In genomic region chr5:34474573-34475021, GRCh38 we compare ENCODE assay signal across 8 cellular contexts.
DNase-seq lines count a peak whose midpoint lies in the region; ATAC-seq and TF ChIP-seq lines count a peak whose summit lies in the region.

No MANE protein-coding gene starts in this region.

- POLR2A ChIA-PET in WTC11 (lab: Charles Lee): interaction anchor here (1.9 to 2.6 kb wide), 2 partner anchors 441 to 455 kb away, joined by 9 to 16 read pairs; partner anchors contain the start of genes BRIX1, DNAJC21 and RAD1

- H4K5ac ChIP-seq in H9 (ENCODE audit: insufficient read length, low read depth, low read length): peak overlapping the region; percentile 77

- no peak overlapping the region for H2AK5ac ChIP-seq in H9 (ENCODE audit: insufficient read length, low read length)

- no peaks in the 10 kb centered on the region for H3K23me2 ChIP-seq in H9 (ENCODE audit: insufficient read length, low read depth, low read length, poor library complexity, severe bottlenecking)

- H2BK20ac ChIP-seq in H9 (ENCODE audit: low read depth, low read length, poor library complexity, severe bottlenecking): no peak overlapping the region

- H3K27ac Mint-ChIP-seq in H9 (peak overlapping the region; percentile 98 to 99 (median 99)), WTC11 (peak overlapping the region; percentile 98)

- H3K9me3 Mint-ChIP-seq in H9 (peaks cover 5 to 14% of the 10 kb centered on the region in 2 experiments; a peak in 3 of 5 replicates), WTC11 (peaks cover 18% of the 10 kb centered on the region)

- H2BK5ac ChIP-seq in H9 (ENCODE audit: insufficient read length, low read length): no peak overlapping the region

- no peak overlapping the region for H4K91ac ChIP-seq in H9 (ENCODE audit: insufficient read length, low read depth, low read length)

- TF ChIP-seq CTCF in H9 (conservative IDR thresholded peaks at IDR 0.05) (peak; percentile 97), WTC11 (IDR thresholded peaks at IDR 0.05) (peak; percentile 90)

- H3K79me2 ChIP-seq in H9 (ENCODE audit: insufficient read depth, low read length): no peaks in the 10 kb centered on the region

- H3K14ac ChIP-seq in H9 (ENCODE audit: insufficient read depth, low read length): peak overlapping the region; percentile 76; the same call in 1 of the 2 replicates

- WGBS in H9 (ENCODE audit: extremely low coverage, insufficient read length, low lambda C conversion rate): no CpG with 5 or more reads among the region's 4 CpGs

- H3K56ac ChIP-seq in H9 (ENCODE audit: insufficient read length, low read depth, low read length): no peak overlapping the region

- H3K27ac ChIP-seq in H9 (ENCODE audit: insufficient read length, low read depth, low read length): peak overlapping the region; percentile 97

- no peaks in the 10 kb centered on the region for H3K79me1 ChIP-seq in H9 (ENCODE audit: insufficient read depth, low read depth, low read length, poor library complexity, severe bottlenecking)

- no peak overlapping the region for H3K4me2 ChIP-seq in H9 (ENCODE audit: insufficient read depth, insufficient read length, low read length)

- peaks cover 0 to 15% (median 4%) of the 10 kb centered on the region in 3 experiments; a peak in 4 of 7 replicates for H3K36me3 Mint-ChIP-seq in H9 (ENCODE audit: insufficient read depth in 1 of 3, low read depth in 3 of 3)
- H3K36me3 Mint-ChIP-seq in WTC11: no peaks in the 10 kb centered on the region

- H3K4me3 Mint-ChIP-seq in H9 (peak overlapping the region; percentile 1 to 49; a peak in 2 of 5 replicates), WTC11 (peak overlapping the region; percentile 45; the same call in 1 of the 2 replicates)

- H2BK120ac ChIP-seq in H9 (ENCODE audit: low read depth, low read length, poor library complexity, severe bottlenecking): peak overlapping the region; percentile 100

- peaks cover 21 to 24% of the 10 kb centered on the region in 2 experiments for H3K4me1 Mint-ChIP-seq in H9
- peaks cover 25% of the 10 kb centered on the region for H3K4me1 Mint-ChIP-seq in WTC11

- H3K23ac ChIP-seq in H9 (ENCODE audit: insufficient read length, low read depth, low read length): no peak overlapping the region

- H3K4me1 ChIP-seq in H9 (ENCODE audit: insufficient read depth, low read length): peaks cover 5% of the 10 kb centered on the region; the same call in 1 of the 2 replicates

- H3K9ac ChIP-seq in H9 (ENCODE audit: extremely low read depth, insufficient read length, low read length): peak overlapping the region; percentile 50

- peak overlapping the region; percentile 97 for H3T11ph ChIP-seq in H9 (ENCODE audit: low read length)

- intact Hi-C loops in left cardiac atrium (cut with DNase I): loop anchor here in 1 of 2 donors (10.0 kb wide), 1 partner anchor 1450 kb away; no protein-coding TSS in a partner anchor

- H3K27me3 ChIP-seq in H9 (ENCODE audit: insufficient read depth, low read length): no peaks in the 10 kb centered on the region

- H3K27me3 Mint-ChIP-seq in H9 (ENCODE audit: low read depth) (peaks cover 7% of the 10 kb centered on the region), WTC11 (ENCODE audit: low read depth) (peaks cover 9% of the 10 kb centered on the region)

- ATAC-seq in WTC11 (peak; percentile 58), left cardiac atrium (peak; percentile 68 to 71), HG03378 (IDR thresholded peaks at IDR 0.05; ENCODE audit: unreplicated experiment) (no peak), GM21825 (IDR thresholded peaks at IDR 0.05; ENCODE audit: unreplicated experiment) (no peak)

- H2AFZ ChIP-seq in H9 (ENCODE audit: low read length): no peak overlapping the region

- no peak overlapping the region for H4K8ac ChIP-seq in H9 (replicated peaks; ENCODE audit: insufficient read length, low read depth, low read length)

- CTCF ChIA-PET in WTC11 (lab: Charles Lee): interaction anchor here (0.6 to 2.5 kb wide), 17 partner anchors 9 to 529 kb away, joined by 3 to 20 read pairs (median 5); partner anchors contain the start of genes AMACR, BRIX1, DNAJC21 and RAD1

- H3K18ac ChIP-seq in H9 (ENCODE audit: insufficient read length, low read depth, low read length): peak overlapping the region; percentile 84

- H2BK15ac ChIP-seq in H9 (ENCODE audit: low read depth, low read length): no peak overlapping the region

- peak overlapping the region; percentile 85 for H2BK12ac ChIP-seq in H9 (ENCODE audit: insufficient read length, low read depth, low read length)

- peak overlapping the region; percentile 77; the same call in 1 of the 2 replicates for H3K4ac ChIP-seq in H9 (ENCODE audit: low read depth, low read length)

- DNase-seq in EL (peak; percentile 67), H9 (peak; percentile 56), NCI-H2081 (lab: John Stamatoyannopoulos, UW) (peak; percentile 73 to 77), WTC11 (ENCODE audit: low spot score) (no peak), left cardiac atrium (no peak), retina (peak; percentile 54)

- no peaks in the 10 kb centered on the region for H4K20me1 ChIP-seq in H9 (ENCODE audit: control insufficient read depth, insufficient read depth, insufficient read length)

- H3K9me3 ChIP-seq in H9 (ENCODE audit: control insufficient read depth, low read depth, low read length): no peaks in the 10 kb centered on the region

TF ChIP-seq in WTC11, 78 proteins besides CTCF, POLR2A, EP300 and RAD21 (continues in another document):
- TF ChIP-seq EMX1 (CRISPR knock-in tag; IDR thresholded peaks at IDR 0.05) (no peak), KAT7 (CRISPR knock-in tag; IDR thresholded peaks at IDR 0.05; ENCODE audit: borderline replicate concordance) (no peak), FOXK1 (CRISPR knock-in tag; IDR thresholded peaks at IDR 0.05) (no peak), ZNF138 (CRISPR knock-in tag; conservative IDR thresholded peaks at IDR 0.05) (no peak), ZNF219 (CRISPR knock-in tag; IDR thresholded peaks at IDR 0.05; ENCODE audit: borderline replicate concordance) (no peak), GTF2I (CRISPR knock-in tag; conservative IDR thresholded peaks at IDR 0.05) (no peak), TEAD1 (CRISPR knock-in tag; IDR thresholded peaks at IDR 0.05) (no peak), MXD4 (CRISPR knock-in tag; IDR thresholded peaks at IDR 0.05; ENCODE audit: borderline replicate concordance) (no peak), FOXJ3 (CRISPR knock-in tag; IDR thresholded peaks at IDR 0.05; ENCODE audit: borderline replicate concordance) (no peak), PRDM15 (CRISPR knock-in tag; IDR thresholded peaks at IDR 0.05) (no peak), ATF3 (CRISPR knock-in tag; conservative IDR thresholded peaks at IDR 0.05) (no peak), SMAD4 (CRISPR knock-in tag; IDR thresholded peaks at IDR 0.05) (no peak), FOXP1 (CRISPR knock-in tag; IDR thresholded peaks at IDR 0.05; ENCODE audit: borderline replicate concordance) (no peak)
- TF ChIP-seq, protein P1, sequence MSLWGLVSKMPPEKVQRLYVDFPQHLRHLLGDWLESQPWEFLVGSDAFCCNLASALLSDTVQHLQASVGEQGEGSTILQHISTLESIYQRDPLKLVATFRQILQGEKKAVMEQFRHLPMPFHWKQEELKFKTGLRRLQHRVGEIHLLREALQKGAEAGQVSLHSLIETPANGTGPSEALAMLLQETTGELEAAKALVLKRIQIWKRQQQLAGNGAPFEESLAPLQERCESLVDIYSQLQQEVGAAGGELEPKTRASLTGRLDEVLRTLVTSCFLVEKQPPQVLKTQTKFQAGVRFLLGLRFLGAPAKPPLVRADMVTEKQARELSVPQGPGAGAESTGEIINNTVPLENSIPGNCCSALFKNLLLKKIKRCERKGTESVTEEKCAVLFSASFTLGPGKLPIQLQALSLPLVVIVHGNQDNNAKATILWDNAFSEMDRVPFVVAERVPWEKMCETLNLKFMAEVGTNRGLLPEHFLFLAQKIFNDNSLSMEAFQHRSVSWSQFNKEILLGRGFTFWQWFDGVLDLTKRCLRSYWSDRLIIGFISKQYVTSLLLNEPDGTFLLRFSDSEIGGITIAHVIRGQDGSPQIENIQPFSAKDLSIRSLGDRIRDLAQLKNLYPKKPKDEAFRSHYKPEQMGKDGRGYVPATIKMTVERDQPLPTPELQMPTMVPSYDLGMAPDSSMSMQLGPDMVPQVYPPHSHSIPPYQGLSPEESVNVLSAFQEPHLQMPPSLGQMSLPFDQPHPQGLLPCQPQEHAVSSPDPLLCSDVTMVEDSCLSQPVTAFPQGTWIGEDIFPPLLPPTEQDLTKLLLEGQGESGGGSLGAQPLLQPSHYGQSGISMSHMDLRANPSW (CRISPR knock-in tag; conservative IDR thresholded peaks at IDR 0.05; ENCODE audit: low read depth): no peak
- TF ChIP-seq, protein P2, sequence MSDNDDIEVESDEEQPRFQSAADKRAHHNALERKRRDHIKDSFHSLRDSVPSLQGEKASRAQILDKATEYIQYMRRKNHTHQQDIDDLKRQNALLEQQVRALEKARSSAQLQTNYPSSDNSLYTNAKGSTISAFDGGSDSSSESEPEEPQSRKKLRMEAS (CRISPR knock-in tag; IDR thresholded peaks at IDR 0.05): no peak

Comparison
In these comparisons a context has a peak if more than half of its experiments do, and no peak if none do; other contexts are left out.
1. DNase-seq: peak in EL (single experiment), H9 (single experiment), NCI-H2081 (2 of 2) and retina (single experiment); none in WTC11 (single experiment) and left cardiac atrium (single experiment).
2. ATAC-seq: peak in WTC11 (single experiment) and left cardiac atrium (2 of 2); none in HG03378 (single experiment) and GM21825 (single experiment).